ENCODE assay signal across 9 cellular contexts in the genomic region with DNA sequence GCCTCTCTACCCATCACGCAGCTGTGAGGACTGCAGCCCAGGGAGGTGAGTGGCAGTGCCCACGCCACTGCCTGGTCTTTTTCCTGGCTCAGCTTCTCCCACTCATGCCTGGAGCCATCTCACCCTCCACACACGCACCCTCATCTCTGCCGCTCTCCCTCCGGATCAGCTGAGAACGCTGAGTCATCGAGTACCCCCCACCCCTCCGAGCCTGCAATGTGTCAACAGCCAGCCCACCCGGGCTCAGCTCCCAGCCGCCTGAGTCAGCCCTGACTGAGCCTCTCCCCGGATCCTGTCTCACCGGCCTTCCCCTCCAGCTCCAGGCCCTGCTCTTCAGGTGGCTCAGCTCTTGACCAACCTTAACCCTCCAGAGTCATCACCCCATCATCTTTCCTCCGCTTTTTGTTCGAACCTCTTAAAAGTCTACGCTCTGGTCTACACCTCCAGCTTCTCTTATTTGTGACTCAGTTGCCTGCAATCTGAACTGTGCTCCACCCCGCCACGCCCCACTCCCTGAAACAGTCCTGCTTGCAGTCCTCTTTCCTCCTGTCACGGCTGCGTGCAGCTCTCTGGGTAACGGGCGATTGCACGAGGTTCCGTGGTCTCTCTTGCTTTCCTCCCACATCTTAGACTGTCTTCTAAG.
A peak's percentile ranks its signal among the peaks of the same experiment; 100 is the strongest.
DNase-seq lines count a peak whose midpoint lies in the region; ATAC-seq and TF ChIP-seq lines count a peak whose summit lies in the region.
"Had no signal": no experiment of that assay in that cellular context is flagged by ENCODE, and none has a peak within 500 bp of the region (broad histone marks: within the 10 kb centered on the region; RNA-seq: fewer than 3 reads in every experiment).

No MANE protein-coding gene starts in this region.

- H3K4me3 Mint-ChIP-seq in immature natural killer cell, result no peak overlapping the region
- H3K4me3 Mint-ChIP-seq: activated naive CD8-positive, alpha-beta T cell treated with anti-CD3 and anti-CD28 coated beads for 36 hours had no signal

- no peaks in the 10 kb centered on the region for H3K79me2 ChIP-seq in Karpas-422 (ENCODE audit: low read length)

- no peak overlapping the region for H3K27ac Mint-ChIP-seq in immature natural killer cell
- H3K27ac Mint-ChIP-seq: activated naive CD8-positive, alpha-beta T cell treated with anti-CD3 and anti-CD28 coated beads for 36 hours had no signal

- no peaks in the 10 kb centered on the region for H3K9me3 ChIP-seq in thoracic aorta
- no peaks in the 10 kb centered on the region for H3K9me3 ChIP-seq in Karpas-422 (ENCODE audit: low read length)

- H3K36me3 ChIP-seq in kidney epithelial cell (ENCODE audit: control insufficient read depth, insufficient read depth, low read length), result no peaks in the 10 kb centered on the region
- no peaks in the 10 kb centered on the region for H3K36me3 ChIP-seq in thoracic aorta
- H3K36me3 ChIP-seq in Karpas-422 (ENCODE audit: insufficient read depth, low read length), result no peaks in the 10 kb centered on the region

- no peaks in the 10 kb centered on the region for H3K36me3 Mint-ChIP-seq in immature natural killer cell
- H3K36me3 Mint-ChIP-seq: activated naive CD8-positive, alpha-beta T cell treated with anti-CD3 and anti-CD28 coated beads for 36 hours had no signal

- no peaks in the 10 kb centered on the region for H3K4me1 Mint-ChIP-seq in immature natural killer cell
- H3K4me1 Mint-ChIP-seq: activated naive CD8-positive, alpha-beta T cell treated with anti-CD3 and anti-CD28 coated beads for 36 hours had no signal

- no peak overlapping the region for H3K4me2 ChIP-seq in Karpas-422 (ENCODE audit: low read depth, low read length, poor library complexity, severe bottlenecking)

- H3K4me1 ChIP-seq in thoracic aorta (ENCODE audit: control insufficient read depth in 1 of 2, low read depth in 2 of 2) (peaks cover 0 to 10% of the 10 kb centered on the region in 2 donors), Karpas-422 (ENCODE audit: low read length) (no peaks in the 10 kb centered on the region)

- no peak overlapping the region for H3K9ac ChIP-seq in Karpas-422 (ENCODE audit: low read length)

- ATAC-seq in thoracic aorta (ENCODE audit: insufficient number of reproducible peaks, low FRiP score, low read depth), result peak; percentile 65

- no peaks in the 10 kb centered on the region for H3K9me3 Mint-ChIP-seq in immature natural killer cell
- H3K9me3 Mint-ChIP-seq: activated naive CD8-positive, alpha-beta T cell treated with anti-CD3 and anti-CD28 coated beads for 36 hours had no signal

- DNase-seq in HFF-Myc (ENCODE audit: extremely low read depth, low read depth) (peak; percentile 51), astrocyte of the hippocampus (ENCODE audit: low read depth, low spot score) (peak; percentile 96), kidney epithelial cell (ENCODE audit: low read depth) (peak; percentile 77), thoracic aorta (ENCODE audit: low spot score) (peak; percentile 62), Karpas-422 (no peak), NCI-H524 treated with DMSO at 0.1 percent for 48 hours (lab: John Stamatoyannopoulos, UW) (no peak), immature natural killer cell (no peak)
- DNase-seq in activated CD4-positive, alpha-beta T cell treated with anti-CD3 and anti-CD28 coated beads for 4 hours, result no peak
- DNase-seq: activated naive CD8-positive, alpha-beta T cell treated with anti-CD3 and anti-CD28 coated beads for 36 hours had no signal

- peaks cover 0 to 7% (median 0%) of the 10 kb centered on the region in 3 donors for H3K27me3 Mint-ChIP-seq in immature natural killer cell (ENCODE audit: low read depth in 3 of 3)

- TF ChIP-seq CTCF in HFF-Myc (IDR thresholded peaks at IDR 0.05; ENCODE audit: low read depth, low read length, missing control alignments), result no peak
- TF ChIP-seq CTCF in kidney epithelial cell (IDR thresholded peaks at IDR 0.05; ENCODE audit: insufficient read depth, low read length, poor library complexity, severe bottlenecking), result no peak
- no peak for TF ChIP-seq CTCF in thoracic aorta (IDR thresholded peaks at IDR 0.05)

- H3K27ac ChIP-seq in thoracic aorta (peak overlapping the region in 1 of 2 donors; percentile 38), Karpas-422 (ENCODE audit: low read length) (no peak overlapping the region)

- H3K4me3 ChIP-seq in HFF-Myc (replicated peaks; ENCODE audit: low read depth, low read length) (no peak overlapping the region), kidney epithelial cell (ENCODE audit: low read depth, low read length) (no peak overlapping the region), thoracic aorta (peak overlapping the region; percentile 31), Karpas-422 (ENCODE audit: low read length) (no peak overlapping the region)

- no peaks in the 10 kb centered on the region for H4K20me1 ChIP-seq in Karpas-422 (ENCODE audit: insufficient read depth, low read depth, low read length)

- H3K27me3 ChIP-seq in kidney epithelial cell (ENCODE audit: control insufficient read depth, insufficient read depth, low read length), result no peaks in the 10 kb centered on the region
- no peaks in the 10 kb centered on the region for H3K27me3 ChIP-seq in thoracic aorta (replicated peaks; ENCODE audit: insufficient read depth)
- H3K27me3 ChIP-seq in Karpas-422 (ENCODE audit: low read length), result no peaks in the 10 kb centered on the region

- H2AFZ ChIP-seq in Karpas-422 (ENCODE audit: low read length), result no peak overlapping the region

- no peaks in the 10 kb centered on the region for H3K9me2 ChIP-seq in Karpas-422 (replicated peaks; ENCODE audit: insufficient read depth, low read length)

Comparison
In these comparisons a context has a peak if more than half of its experiments do, and no peak if none do; other contexts are left out.
1. DNase-seq: peak in HFF-Myc (single experiment), astrocyte of the hippocampus (single experiment), kidney epithelial cell (single experiment) and thoracic aorta (single experiment); none in activated CD4-positive, alpha-beta T cell treated with anti-CD3 and anti-CD28 coated beads for 4 hours (0 of 2), Karpas-422 (single experiment), NCI-H524 treated with DMSO at 0.1 percent for 48 hours (single experiment) and immature natural killer cell (0 of 3).